Comparison of ENCODE assay signal across 1 cellular context in the genomic region with DNA sequence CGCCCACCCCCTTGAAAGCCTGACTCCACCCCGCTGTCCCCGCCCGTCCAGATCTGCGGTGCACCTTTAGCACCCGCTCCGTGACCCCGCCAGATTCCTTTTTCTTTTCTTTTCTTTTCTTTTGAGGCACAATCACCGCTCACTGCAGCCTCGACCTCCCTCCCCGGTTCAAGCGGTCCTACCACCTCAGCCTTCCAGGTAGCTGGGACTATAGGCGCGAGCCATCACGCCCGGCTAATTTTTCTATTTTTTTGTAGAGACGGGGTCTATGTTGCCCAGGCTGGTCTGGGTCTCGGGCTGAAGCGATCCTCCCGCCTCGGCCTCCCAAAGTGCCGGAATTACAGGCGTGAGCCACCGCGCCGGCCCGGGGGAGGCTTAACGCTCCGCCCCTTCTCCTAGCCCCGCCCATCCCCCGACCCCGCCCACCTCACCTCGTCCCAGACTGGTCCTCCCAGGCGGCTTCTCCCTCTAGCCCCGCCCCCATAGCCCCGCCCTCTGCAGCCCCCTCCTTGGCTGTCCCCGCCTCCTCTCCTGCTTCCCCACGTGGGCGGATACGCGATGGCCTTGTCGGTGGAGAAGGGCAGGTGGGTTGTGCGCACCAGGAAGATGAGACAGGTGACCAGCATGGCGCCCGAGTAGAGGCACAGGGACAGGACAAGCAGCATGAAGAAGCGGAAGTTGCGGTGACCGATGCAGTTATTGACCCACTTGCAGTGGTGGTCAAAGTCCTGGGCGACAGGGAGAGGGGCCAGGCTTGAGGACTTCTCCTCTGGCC.
TF ChIP-seq lines count a peak whose summit lies in the region.

No MANE protein-coding gene starts in this region.

TF ChIP-seq in HCT116, 20 proteins besides CTCF, POLR2A, EP300 and RAD21 (continued from another document):
- no peak for TF ChIP-seq ZBTB33 (IDR thresholded peaks at IDR 0.05; ENCODE audit: extremely low read depth, insufficient replicate concordance, low read length)
- no peak for TF ChIP-seq ZNF274 (IDR thresholded peaks at IDR 0.05; ENCODE audit: low read depth, low read length)
- no peak for TF ChIP-seq REST (IDR thresholded peaks at IDR 0.05; ENCODE audit: low read depth)
